ENCODE assay signal across 8 cellular contexts in the genomic region with DNA sequence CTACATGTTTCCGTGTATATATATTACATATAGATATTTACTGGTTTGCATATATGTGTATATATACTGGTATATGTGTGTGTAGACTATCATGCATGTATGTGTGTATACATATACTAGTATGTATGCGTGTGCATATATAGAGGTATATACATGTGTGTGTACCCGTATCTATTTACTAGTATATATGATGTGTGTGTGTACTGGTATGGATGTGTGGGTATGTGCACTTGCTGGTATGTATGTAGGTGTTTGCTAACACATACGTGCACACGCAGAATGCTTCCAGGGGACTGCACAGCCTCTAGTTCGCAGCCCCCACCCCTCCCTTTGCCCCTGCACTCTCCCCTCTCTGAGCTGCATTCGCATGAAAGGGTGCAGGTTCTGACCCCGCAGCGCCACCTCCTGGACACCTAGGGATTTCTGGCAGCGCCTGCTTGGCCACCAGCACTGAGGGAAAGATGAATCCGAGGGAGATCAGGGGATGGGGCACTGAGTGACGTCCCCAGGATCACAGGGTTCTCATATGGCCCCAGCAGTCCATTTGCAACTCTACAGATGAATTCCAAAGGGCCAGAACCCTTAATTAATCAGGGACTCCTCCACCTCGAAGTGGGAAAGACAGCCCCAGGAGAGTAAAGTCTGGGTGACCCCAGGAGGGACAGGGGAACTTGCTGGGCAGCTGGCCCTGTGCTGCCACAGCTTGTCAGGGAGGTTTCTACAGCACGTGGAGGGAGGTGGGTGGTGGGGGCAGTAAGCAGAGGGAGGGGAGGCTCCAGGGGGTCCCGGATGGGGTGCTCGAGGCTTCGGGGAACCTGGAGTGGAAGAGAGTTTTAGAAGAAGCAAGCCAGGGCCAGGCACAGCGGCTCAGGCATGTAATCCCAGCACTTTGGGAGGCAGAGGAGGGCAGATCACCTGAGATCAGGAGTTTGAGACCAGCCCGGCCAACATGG.
A peak's percentile ranks its signal among the peaks of the same experiment; 100 is the strongest.
DNase-seq lines count a peak whose midpoint lies in the region; ATAC-seq, FAIRE-seq and TF ChIP-seq lines count a peak whose summit lies in the region.

No MANE protein-coding gene starts in this region.

- no peaks in the 10 kb centered on the region for H3K79me2 ChIP-seq in mammary epithelial cell (ENCODE audit: insufficient read depth, low read length)
- no peaks in the 10 kb centered on the region for H3K79me2 ChIP-seq in keratinocyte (ENCODE audit: control insufficient read depth, insufficient read depth, low read length)

- DNase-seq in C1 segment of cervical spinal cord (lab: John Stamatoyannopoulos, UW), result peak in 13 of 14 donors; percentile 4 to 74 (median 34)
- DNase-seq in NCI-H1694 treated with DMSO at 0.1 percent for 48 hours (lab: John Stamatoyannopoulos, UW), result peak; percentile 78
- DNase-seq in UCSD-AML1 (lab: John Stamatoyannopoulos, UW; ENCODE audit: unreplicated experiment), result peak; percentile 73
- peak; percentile 31 for DNase-seq in mammary epithelial cell
- no peak for DNase-seq in keratinocyte (ENCODE audit: low read depth, low spot score)
- peak; percentile 23 for DNase-seq in stimulated activated CD4-positive, alpha-beta T cell treated with anti-CD3 and anti-CD28 coated beads, Interleukin-2, amount 100 ng/mL, for 4 hours (ENCODE audit: low read depth)

- CTCF ChIA-PET in mammary epithelial cell (lab: Charles Lee; ENCODE audit: low non-redundant PET), result interaction anchor here (0.6 kb wide), 2 partner anchors 86 to 217 kb away, joined by 3 to 9 read pairs; no protein-coding TSS in a partner anchor

- no TSS peak for BruUV-seq in mammary epithelial cell (replicated peaks; lab: Mats Ljungman, UMichigan)

- ATAC-seq in GM21390 (IDR thresholded peaks at IDR 0.05; ENCODE audit: unreplicated experiment) (peak; percentile 61), HG03039 (IDR thresholded peaks at IDR 0.05; ENCODE audit: unreplicated experiment) (no peak)

- 24% methylated on average over 16 of the region's 19 CpGs for WGBS in mammary epithelial cell (ENCODE audit: low coverage, missing lambda C conversion rate)

- no peak overlapping the region for H3K9ac ChIP-seq in mammary epithelial cell (ENCODE audit: insufficient read depth, low read length)
- no peak overlapping the region for H3K9ac ChIP-seq in keratinocyte (ENCODE audit: control insufficient read depth, extremely low read depth, insufficient read depth, low read length)

- intact Hi-C loops in mammary epithelial cell (cut with micrococcal nuclease), result loop anchor here (1.0 to 10.0 kb wide), 6 partner anchors 137 to 645 kb away; a partner anchor contains a TSS

- dilution Hi-C loops in mammary epithelial cell (cut with HindIII; ENCODE audit: low sequenced_read_pairs) (loop anchor here (5.0 kb wide), 2 partner anchors 68 to 93 kb away; a partner anchor contains a TSS), keratinocyte (cut with MboI; ENCODE audit: extremely low pct_ligation_motif_present, low sequenced_read_pairs) (no loop called here)

- H4K20me1 ChIP-seq in mammary epithelial cell (ENCODE audit: insufficient read depth, low read length) (no peaks in the 10 kb centered on the region), keratinocyte (ENCODE audit: control insufficient read depth, extremely low read depth, insufficient read depth, low read length) (no peaks in the 10 kb centered on the region)

- no peaks in the 10 kb centered on the region for H3K36me3 ChIP-seq in mammary epithelial cell (ENCODE audit: insufficient read depth, low read length)
- no peaks in the 10 kb centered on the region for H3K36me3 ChIP-seq in keratinocyte (ENCODE audit: control insufficient read depth in 2 of 2, extremely low read depth in 1 of 2, insufficient read depth in 2 of 2, low read length in 2 of 2)

- TF ChIP-seq CTCF in mammary epithelial cell (conservative IDR thresholded peaks at IDR 0.05 in 1 of 2, IDR thresholded peaks at IDR 0.05 in 1 of 2; ENCODE audit: extremely low read depth in 1 of 2, insufficient read depth in 1 of 2, low read depth in 1 of 2, low read length in 2 of 2) (peak; percentile 81 to 88), keratinocyte (optimal IDR thresholded peaks at IDR 0.05 in 1 of 3, IDR thresholded peaks at IDR 0.05 in 1 of 3, conservative IDR thresholded peaks at IDR 0.05 in 1 of 3; ENCODE audit: extremely low read depth in 1 of 3, insufficient read depth in 2 of 3, low read length in 3 of 3) (peak; percentile 85 to 88 (median 85))

- H3K9me3 ChIP-seq in mammary epithelial cell (replicated peaks; ENCODE audit: insufficient read depth, low read length) (no peaks in the 10 kb centered on the region), keratinocyte (ENCODE audit: control insufficient read depth, low read depth, low read length) (no peaks in the 10 kb centered on the region)

- peak overlapping the region; percentile 43 for H2AFZ ChIP-seq in mammary epithelial cell (ENCODE audit: low read depth, low read length)
- no peak overlapping the region for H2AFZ ChIP-seq in keratinocyte (ENCODE audit: control insufficient read depth, low read length)

- H3K4me2 ChIP-seq in mammary epithelial cell (ENCODE audit: insufficient read depth, low read depth, low read length) (no peak overlapping the region), keratinocyte (ENCODE audit: control insufficient read depth, extremely low read depth, insufficient read depth, low read depth, low read length) (no peak overlapping the region)

- H3K27me3 ChIP-seq in mammary epithelial cell (ENCODE audit: insufficient read depth, low read length), result no peaks in the 10 kb centered on the region
- H3K27me3 ChIP-seq in keratinocyte (ENCODE audit: control insufficient read depth, extremely low read depth, insufficient read depth, low read length), result no peaks in the 10 kb centered on the region

- in situ Hi-C loops in mammary epithelial cell (cut with MboI; ENCODE audit: low sequenced_read_pairs in 2 of 2), result loop anchor here (10.0 kb wide), 2 partner anchors 195 to 265 kb away; no protein-coding TSS in a partner anchor

- no peak for FAIRE-seq in keratinocyte (lab: Jason Lieb, UNC)

- H3K4me1 ChIP-seq in mammary epithelial cell (ENCODE audit: insufficient read depth, low read length), result peaks cover 7% of the 10 kb centered on the region
- H3K4me1 ChIP-seq in keratinocyte (ENCODE audit: control insufficient read depth, extremely low read depth, insufficient read depth, low read length), result peaks cover 23% of the 10 kb centered on the region

- no peaks in the 10 kb centered on the region for H3K9me1 ChIP-seq in keratinocyte (ENCODE audit: control insufficient read depth, extremely low read depth, insufficient read depth, low read length)

- H3K27ac ChIP-seq in mammary epithelial cell (ENCODE audit: insufficient read depth, low read depth, low read length) (no peak overlapping the region), keratinocyte (ENCODE audit: control insufficient read depth, insufficient read depth, low read length) (no peak overlapping the region)

- H3K4me3 ChIP-seq in mammary epithelial cell (replicated peaks in 1 of 3; ENCODE audit: insufficient read depth in 1 of 3, low read depth in 2 of 3, low read length in 3 of 3), result no peak overlapping the region
- H3K4me3 ChIP-seq in keratinocyte (ENCODE audit: control insufficient read depth in 2 of 3, extremely low read depth in 1 of 3, insufficient read depth in 2 of 3, low read depth in 1 of 3, low read length in 3 of 3), result no peak overlapping the region
